8 cellular contexts compared by ENCODE assay signal in genomic region chr6:30907758-30908591, GRCh38. TPM values are rescaled to one million over a fixed set of nuclear protein-coding genes. Genes with fewer than 3 reads are reported as not detected.
DNase-seq lines count a peak whose midpoint lies in the region; ATAC-seq and TF ChIP-seq lines count a peak whose summit lies in the region.

GTF2H4 (plus strand) TSS chr6:30908207.

- H3K4me2 ChIP-seq in PC-3 (ENCODE audit: low read length) = peak within 1 kb of the TSS; percentile 88

- peak within 1 kb of the TSS; percentile 40 for H3K27ac ChIP-seq in PC-3 (ENCODE audit: low read length)

- peaks cover 18% of the 10 kb centered on the region for H3K79me2 ChIP-seq in PC-3 (ENCODE audit: low read length)

- H3K9me2 ChIP-seq in PC-3 (replicated peaks; ENCODE audit: low read length) = no peaks in the 10 kb centered on the region

- peak within 1 kb of the TSS; percentile 93 for H3K9ac ChIP-seq in PC-3 (ENCODE audit: low read length)

- DNase-seq in DMS 273 treated with DMSO at 0.1 percent for 48 hours (lab: John Stamatoyannopoulos, UW) (peak; percentile 98), PC-3 (peak; percentile 99), activated T-cell treated with anti-CD3 and anti-CD28 coated beads for 48 hours (ENCODE audit: low read depth) (peak; percentile 91), epithelial cell of esophagus (ENCODE audit: low read depth) (peak; percentile 100), mucosa of descending colon (peak; percentile 96 to 98 (median 96))
- peak; percentile 93 for DNase-seq in stimulated activated CD8-positive, alpha-beta memory T cell treated with anti-CD3 and anti-CD28 coated beads, Interleukin-4, amount 100 ng/mL, for 24 hours (ENCODE audit: low read depth)

- CTCF ChIA-PET in PC-3 (lab: Charles Lee) = interaction anchor here (0.6 to 1.0 kb wide), 3 partner anchors 88 to 218 kb away, joined by 3 read pairs; no protein-coding TSS in a partner anchor

- POLR2A ChIA-PET in PC-3 (lab: Charles Lee; ENCODE audit: unreplicated experiment) = interaction anchor here (0.5 to 0.9 kb wide), 4 partner anchors 21 to 177 kb away, joined by 3 to 7 read pairs (median 4); no protein-coding TSS in a partner anchor

- no peak for TF ChIP-seq EP300 in Ishikawa (IDR thresholded peaks at IDR 0.05; ENCODE audit: borderline replicate concordance)

- peaks cover 6% of the 10 kb centered on the region; the same call in 1 of the 2 replicates for H3K36me3 ChIP-seq in PC-3 (ENCODE audit: low read depth, low read length)
- H3K36me3 ChIP-seq in mucosa of descending colon (ENCODE audit: low read depth) = peaks cover 3% of the 10 kb centered on the region

- intact Hi-C loops in PC-3 (cut with micrococcal nuclease) = no loop called here
- intact Hi-C loops in mucosa of descending colon (cut with DNase I, micrococcal nuclease) = no loop called here

- no peak for TF ChIP-seq RAD21 in Ishikawa (IDR thresholded peaks at IDR 0.05; ENCODE audit: low read depth)

- peak within 1 kb of the TSS; percentile 99 for H2AFZ ChIP-seq in PC-3 (ENCODE audit: low read length)

- no peaks in the 10 kb centered on the region for H3K9me3 ChIP-seq in PC-3 (ENCODE audit: low read length)
- no peaks in the 10 kb centered on the region for H3K9me3 ChIP-seq in mucosa of descending colon

- no TSS peak for BruUV-seq in PC-3 (replicated peaks; lab: Mats Ljungman, UMichigan)

- H3K4me1 ChIP-seq in PC-3 (ENCODE audit: insufficient read depth, low read length) (peaks cover 9% of the 10 kb centered on the region), mucosa of descending colon (ENCODE audit: low read depth) (peaks cover 10% of the 10 kb centered on the region)

- H3K27me3 ChIP-seq in PC-3 (ENCODE audit: low read length) = no peaks in the 10 kb centered on the region

- H4K20me1 ChIP-seq in PC-3 (ENCODE audit: low read length) = no peaks in the 10 kb centered on the region

- H3K4me3 ChIP-seq in PC-3 (ENCODE audit: low read length) (peak within 1 kb of the TSS; percentile 100), epithelial cell of esophagus (ENCODE audit: low read length) (peak within 1 kb of the TSS; percentile 97), mucosa of descending colon (peak within 1 kb of the TSS; percentile 70)

- peak; percentile 92 for ATAC-seq in GM21576 (IDR thresholded peaks at IDR 0.05; ENCODE audit: unreplicated experiment)
- ATAC-seq in PC-3 = peak; percentile 97
- ATAC-seq in mucosa of descending colon = peak; percentile 97

- TF ChIP-seq CTCF in PC-3 (conservative IDR thresholded peaks at IDR 0.05; ENCODE audit: low read depth, low read length) (no peak), epithelial cell of esophagus (IDR thresholded peaks at IDR 0.05; ENCODE audit: insufficient read depth, low read depth, low read length, missing control alignments) (no peak), mucosa of descending colon (IDR thresholded peaks at IDR 0.05) (peak; percentile 11)

- no peaks in the 10 kb centered on the region for H3F3A ChIP-seq in PC-3 (ENCODE audit: low read length, unreplicated experiment)

TF ChIP-seq in Ishikawa, 13 proteins besides CTCF, POLR2A, EP300 and RAD21:
- TF ChIP-seq USF1 (IDR thresholded peaks at IDR 0.05) (peak; percentile 57), TCF12 (IDR thresholded peaks at IDR 0.05; ENCODE audit: low read depth) (peak; percentile 68), TAF1 (IDR thresholded peaks at IDR 0.05; ENCODE audit: low read depth) (peak; percentile 59; the same call in 1 of the 2 replicates), CREB1 (IDR thresholded peaks at IDR 0.05; ENCODE audit: low read depth) (no peak), TEAD4 (IDR thresholded peaks at IDR 0.05) (no peak), MAX (IDR thresholded peaks at IDR 0.05) (peak; percentile 81), CEBPB (IDR thresholded peaks at IDR 0.05) (no peak), FOXM1 (IDR thresholded peaks at IDR 0.05; ENCODE audit: borderline replicate concordance, low read depth) (no peak), EGR1 (IDR thresholded peaks at IDR 0.05) (peak; percentile 98), REST (IDR thresholded peaks at IDR 0.05; ENCODE audit: low read depth) (0 out of 2 replicates have a peak, but pooled peaks have one; percentile 17), YY1 (IDR thresholded peaks at IDR 0.05; ENCODE audit: low read depth) (peak; percentile 45), ZBTB7A (IDR thresholded peaks at IDR 0.05; ENCODE audit: low read depth) (no peak), NFIC (IDR thresholded peaks at IDR 0.05) (peak; percentile 37; the same call in 1 of the 2 replicates)
TF ChIP-seq in Ishikawa: peak in this region for 8.

RNA-seq across cellular contexts. Expression of gene GTF2H4, which starts in this region (rescaled TPM):
- total RNA-seq in PC-3 (2014; rRNA removed) (21.7 and 28.7 TPM in 2 replicates), mucosa of descending colon (10 to 100 TPM; 17.0 to 25.3 (median 25.0) TPM)

Comparison
In these comparisons a context has a peak if more than half of its experiments do, and no peak if none do; other contexts are left out.
1. Peak in every context shown above with its lines: DNase-seq, ATAC-seq, H3K4me3 ChIP-seq and H3K27ac ChIP-seq.